In the genomic region with DNA sequence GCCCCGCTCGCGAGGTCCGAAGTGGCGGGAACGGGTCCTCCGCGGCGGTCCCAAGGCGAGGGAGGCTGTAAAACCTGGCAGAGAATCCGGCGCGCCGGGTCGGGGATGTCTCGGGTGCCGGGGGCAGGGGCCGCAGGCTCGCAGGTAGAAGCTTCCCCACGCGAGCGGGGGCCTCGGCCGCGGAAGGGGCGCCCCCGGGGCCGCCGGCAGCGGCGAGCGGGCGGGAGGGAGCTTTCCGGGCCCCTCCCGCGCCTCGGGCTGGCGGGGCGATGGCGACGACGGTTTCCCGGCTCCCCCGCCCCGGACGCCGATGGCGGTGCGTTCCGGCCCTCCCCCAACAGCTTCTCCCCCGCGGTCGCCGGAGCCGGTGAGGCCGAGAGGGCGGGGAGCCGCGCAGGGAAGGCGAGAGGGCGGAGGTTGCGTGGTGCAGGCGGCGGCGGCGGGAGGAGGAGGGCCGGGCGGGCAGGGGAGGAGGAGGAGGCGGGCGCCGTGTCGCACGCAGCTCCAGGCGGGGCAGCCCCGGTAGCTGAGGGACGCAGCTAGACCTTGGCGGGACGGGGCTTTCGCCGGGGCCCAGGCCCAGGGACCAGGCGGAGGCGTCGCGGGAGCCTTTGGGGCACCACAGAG, we compare ENCODE assay signal across 1 cellular context.
TF ChIP-seq lines count a peak whose summit lies in the region.

Gene CUL1 (plus strand): TSS at position 507 of the 627 bp plus-strand sequence. CDS start 31,220 bp downstream, outside the sequence.

TF ChIP-seq in HepG2, 621 proteins besides CTCF, POLR2A, EP300 and RAD21 (continued from another document and continues in another):
- TF ChIP-seq NFKB2 (CRISPR knock-in tag; IDR thresholded peaks at IDR 0.05; ENCODE audit: borderline replicate concordance), result no peak
- TF ChIP-seq TBX3 (IDR thresholded peaks at IDR 0.05; ENCODE audit: borderline replicate concordance), result no peak
- TF ChIP-seq NR2F1 (CRISPR knock-in tag; IDR thresholded peaks at IDR 0.05), result no peak
- no peak for TF ChIP-seq SMAD1 (CRISPR knock-in tag; IDR thresholded peaks at IDR 0.05; ENCODE audit: borderline replicate concordance, low read depth)
- TF ChIP-seq, protein P1, sequence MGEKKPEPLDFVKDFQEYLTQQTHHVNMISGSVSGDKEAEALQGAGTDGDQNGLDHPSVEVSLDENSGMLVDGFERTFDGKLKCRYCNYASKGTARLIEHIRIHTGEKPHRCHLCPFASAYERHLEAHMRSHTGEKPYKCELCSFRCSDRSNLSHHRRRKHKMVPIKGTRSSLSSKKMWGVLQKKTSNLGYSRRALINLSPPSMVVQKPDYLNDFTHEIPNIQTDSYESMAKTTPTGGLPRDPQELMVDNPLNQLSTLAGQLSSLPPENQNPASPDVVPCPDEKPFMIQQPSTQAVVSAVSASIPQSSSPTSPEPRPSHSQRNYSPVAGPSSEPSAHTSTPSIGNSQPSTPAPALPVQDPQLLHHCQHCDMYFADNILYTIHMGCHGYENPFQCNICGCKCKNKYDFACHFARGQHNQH (CRISPR knock-in tag; IDR thresholded peaks at IDR 0.05), result no peak
- TF ChIP-seq FOSL2 (CRISPR knock-in tag; IDR thresholded peaks at IDR 0.05), result 0 out of 2 replicates have a peak, but pooled peaks have one; percentile 2
- no peak for TF ChIP-seq NR2F6 (IDR thresholded peaks at IDR 0.05)
- no peak for TF ChIP-seq NR2F6 (CRISPR knock-in tag; IDR thresholded peaks at IDR 0.05)
- TF ChIP-seq ZNF749 (CRISPR knock-in tag; IDR thresholded peaks at IDR 0.05; ENCODE audit: borderline replicate concordance), result no peak; the same call in 1 of the 2 replicates
- peak; percentile 4; the same call in 1 of the 2 replicates for TF ChIP-seq POGK (CRISPR knock-in tag; conservative IDR thresholded peaks at IDR 0.05)
- no peak for TF ChIP-seq ZNF24 (IDR thresholded peaks at IDR 0.05)
- no peak for TF ChIP-seq MYNN (CRISPR knock-in tag; IDR thresholded peaks at IDR 0.05; ENCODE audit: low read depth)
- no peak for TF ChIP-seq RARG (CRISPR knock-in tag; IDR thresholded peaks at IDR 0.05; ENCODE audit: low read depth)
- TF ChIP-seq, protein P2, sequence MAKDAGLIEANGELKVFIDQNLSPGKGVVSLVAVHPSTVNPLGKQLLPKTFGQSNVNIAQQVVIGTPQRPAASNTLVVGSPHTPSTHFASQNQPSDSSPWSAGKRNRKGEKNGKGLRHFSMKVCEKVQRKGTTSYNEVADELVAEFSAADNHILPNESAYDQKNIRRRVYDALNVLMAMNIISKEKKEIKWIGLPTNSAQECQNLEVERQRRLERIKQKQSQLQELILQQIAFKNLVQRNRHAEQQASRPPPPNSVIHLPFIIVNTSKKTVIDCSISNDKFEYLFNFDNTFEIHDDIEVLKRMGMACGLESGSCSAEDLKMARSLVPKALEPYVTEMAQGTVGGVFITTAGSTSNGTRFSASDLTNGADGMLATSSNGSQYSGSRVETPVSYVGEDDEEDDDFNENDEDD (CRISPR knock-in tag; IDR thresholded peaks at IDR 0.05; ENCODE audit: borderline replicate concordance), result peak; percentile 49; the same call in 1 of the 2 replicates
- no peak for TF ChIP-seq ZNF496 (CRISPR knock-in tag; IDR thresholded peaks at IDR 0.05; ENCODE audit: insufficient replicate concordance)
- no peak for TF ChIP-seq SNAI1 (CRISPR knock-in tag; IDR thresholded peaks at IDR 0.05; ENCODE audit: borderline replicate concordance)
- TF ChIP-seq ZNF337 (CRISPR knock-in tag; IDR thresholded peaks at IDR 0.05; ENCODE audit: borderline replicate concordance, low read depth), result no peak
- 0 out of 2 replicates have a peak, but pooled peaks have one; percentile 28 for TF ChIP-seq KDM3A (CRISPR knock-in tag; IDR thresholded peaks at IDR 0.05; ENCODE audit: low read depth)
- no peak for TF ChIP-seq ZNF619 (CRISPR knock-in tag; IDR thresholded peaks at IDR 0.05)
- TF ChIP-seq ZFP1 (CRISPR knock-in tag; IDR thresholded peaks at IDR 0.05), result no peak
- TF ChIP-seq ZNF512B (CRISPR knock-in tag; IDR thresholded peaks at IDR 0.05; ENCODE audit: borderline replicate concordance), result no peak
- TF ChIP-seq ZIK1 (CRISPR knock-in tag; IDR thresholded peaks at IDR 0.05; ENCODE audit: borderline replicate concordance, low read depth), result no peak
- no peak for TF ChIP-seq HNF1B (CRISPR knock-in tag; IDR thresholded peaks at IDR 0.05)
- no peak for TF ChIP-seq ZNF543 (CRISPR knock-in tag; IDR thresholded peaks at IDR 0.05)
- TF ChIP-seq NFATC3 (CRISPR knock-in tag; IDR thresholded peaks at IDR 0.05), result no peak
- TF ChIP-seq HNRNPLL (IDR thresholded peaks at IDR 0.05; ENCODE audit: low read depth, low read length, poor library complexity, severe bottlenecking), result peak; percentile 87
- TF ChIP-seq ZNF800 (CRISPR knock-in tag; IDR thresholded peaks at IDR 0.05), result no peak
- TF ChIP-seq YY1 (IDR thresholded peaks at IDR 0.05; ENCODE audit: insufficient read depth, insufficient replicate concordance, low read depth, low read length), result peak; percentile 64
- no peak for TF ChIP-seq MAFG (CRISPR knock-in tag; IDR thresholded peaks at IDR 0.05)
- TF ChIP-seq SP2 (CRISPR knock-in tag; IDR thresholded peaks at IDR 0.05), result no peak
- TF ChIP-seq, protein P3, sequence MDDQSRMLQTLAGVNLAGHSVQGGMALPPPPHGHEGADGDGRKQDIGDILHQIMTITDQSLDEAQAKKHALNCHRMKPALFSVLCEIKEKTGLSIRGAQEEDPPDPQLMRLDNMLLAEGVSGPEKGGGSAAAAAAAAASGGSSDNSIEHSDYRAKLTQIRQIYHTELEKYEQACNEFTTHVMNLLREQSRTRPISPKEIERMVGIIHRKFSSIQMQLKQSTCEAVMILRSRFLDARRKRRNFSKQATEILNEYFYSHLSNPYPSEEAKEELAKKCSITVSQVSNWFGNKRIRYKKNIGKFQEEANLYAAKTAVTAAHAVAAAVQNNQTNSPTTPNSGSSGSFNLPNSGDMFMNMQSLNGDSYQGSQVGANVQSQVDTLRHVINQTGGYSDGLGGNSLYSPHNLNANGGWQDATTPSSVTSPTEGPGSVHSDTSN (CRISPR knock-in tag; IDR thresholded peaks at IDR 0.05; ENCODE audit: borderline replicate concordance), result no peak
- no peak for TF ChIP-seq ZNF451 (CRISPR knock-in tag; IDR thresholded peaks at IDR 0.05)
- TF ChIP-seq ZNF382 (CRISPR knock-in tag; IDR thresholded peaks at IDR 0.05; ENCODE audit: borderline replicate concordance), result no peak
- no peak for TF ChIP-seq ELF4 (CRISPR knock-in tag; IDR thresholded peaks at IDR 0.05; ENCODE audit: borderline replicate concordance)
- no peak for TF ChIP-seq ZNF816 (CRISPR knock-in tag; IDR thresholded peaks at IDR 0.05; ENCODE audit: borderline replicate concordance)
- no peak for TF ChIP-seq PRPF4 (IDR thresholded peaks at IDR 0.05; ENCODE audit: low read depth, low read length, poor library complexity, severe bottlenecking)
- no peak for TF ChIP-seq SOX6 (IDR thresholded peaks at IDR 0.05)
- no peak; the same call in 1 of the 2 replicates for TF ChIP-seq SOX6 (CRISPR knock-in tag; IDR thresholded peaks at IDR 0.05)
- no peak for TF ChIP-seq ZFP90 (CRISPR knock-in tag; IDR thresholded peaks at IDR 0.05; ENCODE audit: borderline replicate concordance)
- TF ChIP-seq ZNF614 (CRISPR knock-in tag; IDR thresholded peaks at IDR 0.05; ENCODE audit: borderline replicate concordance), result no peak
- no peak for TF ChIP-seq ZFP36L1 (CRISPR knock-in tag; IDR thresholded peaks at IDR 0.05)
- no peak; the same call in 1 of the 2 replicates for TF ChIP-seq ZNF329 (CRISPR knock-in tag; IDR thresholded peaks at IDR 0.05; ENCODE audit: low read depth)
- no peak for TF ChIP-seq ZNF710 (CRISPR knock-in tag; IDR thresholded peaks at IDR 0.05; ENCODE audit: borderline replicate concordance)
- no peak for TF ChIP-seq ZNF768 (CRISPR knock-in tag; IDR thresholded peaks at IDR 0.05)
- TF ChIP-seq PREB (CRISPR knock-in tag; IDR thresholded peaks at IDR 0.05), result no peak
- no peak; the same call in 1 of the 2 replicates for TF ChIP-seq ZNF547 (CRISPR knock-in tag; IDR thresholded peaks at IDR 0.05)
- peak; percentile 65; the same call in 1 of the 2 replicates for TF ChIP-seq ZC3H4 (CRISPR knock-in tag; IDR thresholded peaks at IDR 0.05; ENCODE audit: borderline replicate concordance)
- TF ChIP-seq ZNF841 (CRISPR knock-in tag; IDR thresholded peaks at IDR 0.05; ENCODE audit: borderline replicate concordance), result no peak
- TF ChIP-seq ONECUT2 (CRISPR knock-in tag; IDR thresholded peaks at IDR 0.05), result no peak
- no peak for TF ChIP-seq ZNF414 (CRISPR knock-in tag; IDR thresholded peaks at IDR 0.05)
- no peak for TF ChIP-seq ZNF282 (IDR thresholded peaks at IDR 0.05; ENCODE audit: partially characterized antibody)
